12 cellular contexts compared by ENCODE assay signal in the genomic region with DNA sequence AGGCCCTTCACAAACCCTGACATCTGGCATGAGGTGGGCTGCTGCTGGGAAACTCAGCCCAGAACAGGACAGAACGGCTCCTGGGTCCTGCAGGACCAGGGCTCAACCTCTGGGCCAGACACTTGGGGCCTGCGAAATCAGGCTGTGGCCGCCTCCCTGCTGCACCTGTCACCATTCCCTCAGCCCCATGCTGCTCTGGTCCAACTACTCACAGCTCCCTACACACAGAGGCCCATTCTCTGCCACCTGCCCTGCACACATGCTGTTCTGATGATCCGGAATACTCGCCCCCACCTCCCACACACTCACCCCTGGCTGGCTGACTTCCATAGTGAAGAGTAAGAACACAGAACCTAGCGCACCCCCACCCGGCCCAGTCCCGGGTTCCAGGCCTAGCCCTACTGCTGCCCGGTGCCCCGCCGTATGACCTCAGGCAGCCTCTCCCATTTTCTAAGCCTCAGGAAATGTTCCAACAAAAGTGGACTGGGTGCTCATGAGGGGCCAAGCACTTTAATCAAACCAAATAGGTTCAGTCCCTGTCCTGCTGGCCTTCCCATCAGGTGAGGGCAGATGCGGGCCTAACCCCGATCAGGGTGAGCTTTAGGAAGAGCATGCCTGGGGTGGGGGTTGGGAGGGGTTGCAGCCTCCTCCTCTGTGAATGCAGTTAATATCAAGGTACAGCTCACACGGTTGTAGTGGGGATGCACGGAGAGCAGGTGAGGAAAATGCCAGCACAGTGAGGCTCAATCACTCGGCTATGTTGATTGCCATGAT. TPM values are rescaled to one million over a fixed set of nuclear protein-coding genes. Genes with fewer than 3 reads are reported as not detected.
A peak's percentile ranks its signal among the peaks of the same experiment; 100 is the strongest.
DNase-seq lines count a peak whose midpoint lies in the region; ATAC-seq, FAIRE-seq and TF ChIP-seq lines count a peak whose summit lies in the region.
"Had no signal": no experiment of that assay in that cellular context is flagged by ENCODE, and none has a peak within 500 bp of the region (broad histone marks: within the 10 kb centered on the region; RNA-seq: fewer than 3 reads in every experiment).

No MANE protein-coding gene starts in this region.

- H3K4me1 ChIP-seq in K562 (replicated peaks in 1 of 2; ENCODE audit: control insufficient read depth in 2 of 2, insufficient read depth in 2 of 2, low read length in 2 of 2) (peaks cover 43 to 73% of the 10 kb centered on the region in 2 experiments), urinary bladder (ENCODE audit: insufficient read depth) (no peaks in the 10 kb centered on the region)
- peaks cover 46 to 51% of the 10 kb centered on the region in 2 donors for H3K4me1 ChIP-seq in naive thymus-derived CD4-positive, alpha-beta T cell (ENCODE audit: control insufficient read depth in 2 of 2, insufficient read depth in 2 of 2, low read length in 2 of 2)

- no peak for TF ChIP-seq RAD21 in K562 (CRISPR knock-in tag; conservative IDR thresholded peaks at IDR 0.05 in 1 of 2, IDR thresholded peaks at IDR 0.05 in 1 of 2)

- peak overlapping the region; percentile 70 to 90 for H3K27ac Mint-ChIP-seq in activated naive CD4-positive, alpha-beta T cell treated with anti-CD3 and anti-CD28 coated beads, Interleukin-2, amount 50 U/mL, for 72 hours
- peak overlapping the region; percentile 63 to 99 (median 83) for H3K27ac Mint-ChIP-seq in naive thymus-derived CD4-positive, alpha-beta T cell

- H3K27ac ChIP-seq in K562 (ENCODE audit: extremely low read depth, low read depth, low read length), result no peak overlapping the region; the same call in 2 of the 3 replicates
- H3K27ac ChIP-seq in naive thymus-derived CD4-positive, alpha-beta T cell (ENCODE audit: low read depth, low read length), result peak overlapping the region; percentile 85
- H3K27ac ChIP-seq in urinary bladder (ENCODE audit: low read depth), result peak overlapping the region; percentile 3

- H3K4me2 ChIP-seq in K562 (ENCODE audit: insufficient read depth, low read length), result no peak overlapping the region

- in situ Hi-C loops in K562 (cut with MboI), result no loop called here
- in situ Hi-C loops in GM13977 (cut with MboI; ENCODE audit: low pct_unique_long_range_greater_than_20kb, low sequenced_read_pairs, unreplicated experiment), result no loop called here

- no peak for ATAC-seq in activated naive CD4-positive, alpha-beta T cell treated with anti-CD3 and anti-CD28 coated beads, Interleukin-2, amount 50 U/mL, for 72 hours
- no peak for ATAC-seq in K562
- ATAC-seq in naive thymus-derived CD4-positive, alpha-beta T cell, result no peak

- no peaks in the 10 kb centered on the region for H3K9me3 ChIP-seq in K562 (replicated peaks; ENCODE audit: control insufficient read depth, insufficient read depth, low read depth, low read length)
- no peaks in the 10 kb centered on the region for H3K9me3 ChIP-seq in naive thymus-derived CD4-positive, alpha-beta T cell (ENCODE audit: control insufficient read depth in 2 of 3, low read length in 3 of 3)

- H3K4me3 ChIP-seq in K562 (no peak overlapping the region), urinary bladder (ENCODE audit: low read depth, low read length) (no peak overlapping the region)
- H3K4me3 ChIP-seq in naive thymus-derived CD4-positive, alpha-beta T cell (ENCODE audit: low read length), result no peak overlapping the region

- H3K9me1 ChIP-seq in K562 (ENCODE audit: control insufficient read depth, insufficient read depth, low read length), result no peaks in the 10 kb centered on the region

- intact Hi-C loops in K562 (cut with micrococcal nuclease), result loop anchor here (5.0 kb wide), 1 partner anchor 62 kb away; no protein-coding TSS in a partner anchor
- intact Hi-C loops in naive thymus-derived CD4-positive, alpha-beta T cell (cut with micrococcal nuclease), result no loop called here

- CTCF ChIA-PET in K562 (lab: Yijun Ruan, JAX; ENCODE audit: low intra/inter-chr PET ratio), result no interaction called here
- CTCF ChIA-PET in naive thymus-derived CD4-positive, alpha-beta T cell (lab: Charles Lee), result interaction anchor here (0.6 to 5.0 kb wide), 4 partner anchors 20 to 98 kb away, joined by 3 to 41 read pairs (median 4); no protein-coding TSS in a partner anchor

- TF ChIP-seq EP300 in K562 (IDR thresholded peaks at IDR 0.05; ENCODE audit: low read length), result no peak

- no peaks in the 10 kb centered on the region for H3K27me3 Mint-ChIP-seq in naive thymus-derived CD4-positive, alpha-beta T cell

- no peaks in the 10 kb centered on the region for H3K9me3 Mint-ChIP-seq in activated naive CD4-positive, alpha-beta T cell treated with anti-CD3 and anti-CD28 coated beads, Interleukin-2, amount 50 U/mL, for 72 hours
- H3K9me3 Mint-ChIP-seq in naive thymus-derived CD4-positive, alpha-beta T cell, result peaks cover 0 to 1% (median 0%) of the 10 kb centered on the region in 11 donors

- no peak for TF ChIP-seq CTCF in K562 (IDR thresholded peaks at IDR 0.05 in 2 of 3, conservative IDR thresholded peaks at IDR 0.05 in 1 of 3; ENCODE audit: insufficient read depth in 2 of 3, low read depth in 1 of 3, low read length in 3 of 3)
- no peak for TF ChIP-seq CTCF in GM13977 (IDR thresholded peaks at IDR 0.05; ENCODE audit: extremely low read depth, insufficient read depth, missing control alignments)

- peak overlapping the region in 7 of 10 donors; percentile 11 to 72 (median 38) for H3K4me3 Mint-ChIP-seq in naive thymus-derived CD4-positive, alpha-beta T cell

- peaks cover 8 to 11% of the 10 kb centered on the region in 2 donors for H3K36me3 Mint-ChIP-seq in activated naive CD4-positive, alpha-beta T cell treated with anti-CD3 and anti-CD28 coated beads, Interleukin-2, amount 50 U/mL, for 72 hours
- H3K36me3 Mint-ChIP-seq in naive thymus-derived CD4-positive, alpha-beta T cell, result peaks cover 0 to 20% (median 0%) of the 10 kb centered on the region in 5 donors

- H4K20me1 ChIP-seq in K562 (replicated peaks; ENCODE audit: control insufficient read depth, insufficient read depth, low read length), result peaks cover 15% of the 10 kb centered on the region; the same call in 1 of the 2 replicates

- no peak overlapping the region for H2AFZ ChIP-seq in K562 (ENCODE audit: low read depth, low read length)

- POLR2A ChIA-PET in K562 (lab: Yijun Ruan, JAX), result interaction anchor here (0.5 to 3.4 kb wide), 6 partner anchors 11 to 114 kb away, joined by 3 to 16 read pairs (median 4); no protein-coding TSS in a partner anchor
- POLR2A ChIA-PET in naive thymus-derived CD4-positive, alpha-beta T cell (lab: Charles Lee), result interaction anchor here (0.6 to 12.6 kb wide), 5 partner anchors 15 to 64 kb away, joined by 3 to 131 read pairs (median 3); partner anchors contain the start of gene UBE2V1

- TSS peak; percentile 15 for BruUV-seq in K562 (replicated peaks; lab: Mats Ljungman, UMichigan)

- peaks cover 75% of the 10 kb centered on the region for H3K79me2 ChIP-seq in K562 (ENCODE audit: control insufficient read depth, insufficient read depth, low read length)

- 91% methylated on average over 13 of the region's 16 CpGs for WGBS in K562 (ENCODE audit: insufficient coverage, low coverage, missing lambda C conversion rate)
- 81% methylated on average over 16 of the region's 16 CpGs for WGBS in urinary bladder

- FAIRE-seq in K562 (lab: Jason Lieb, UNC), result peak; percentile 26
- FAIRE-seq: islet of Langerhans had no signal

- no peak for TF ChIP-seq POLR2A in K562 (conservative IDR thresholded peaks at IDR 0.05)

- H3K4me1 Mint-ChIP-seq in naive thymus-derived CD4-positive, alpha-beta T cell, result peaks cover 63 to 83% (median 76%) of the 10 kb centered on the region in 7 donors

- peak overlapping the region in 1 of 2 experiments; percentile 72; a peak in 2 of 4 replicates for H3K9ac ChIP-seq in K562 (ENCODE audit: insufficient read depth in 1 of 2, low read depth in 2 of 2, low read length in 2 of 2)

- H3K36me3 ChIP-seq in K562 (ENCODE audit: control insufficient read depth, insufficient read depth, low read length), result peaks cover 58% of the 10 kb centered on the region; the same call in 2 of the 3 replicates
- peaks cover 0 to 19% (median 0%) of the 10 kb centered on the region in 3 experiments for H3K36me3 ChIP-seq in naive thymus-derived CD4-positive, alpha-beta T cell (ENCODE audit: control insufficient read depth in 2 of 3, insufficient read depth in 3 of 3, low read length in 3 of 3)
- no peaks in the 10 kb centered on the region for H3K36me3 ChIP-seq in urinary bladder (ENCODE audit: insufficient read depth)

- no peaks in the 10 kb centered on the region for H3K27me3 ChIP-seq in K562 (ENCODE audit: control insufficient read depth in 2 of 2, insufficient read depth in 2 of 2, low read length in 2 of 2)
- H3K27me3 ChIP-seq in naive thymus-derived CD4-positive, alpha-beta T cell (ENCODE audit: control insufficient read depth in 2 of 2, insufficient read depth in 2 of 2, low read length in 2 of 2), result no peaks in the 10 kb centered on the region

- DNase-seq in activated naive CD4-positive, alpha-beta T cell treated with anti-CD3 and anti-CD28 coated beads, Interleukin-2, amount 50 U/mL, for 72 hours (ENCODE audit: low spot score in 2 of 2), result no peak
- DNase-seq in activated naive CD4-positive, alpha-beta T cell (lab: John Stamatoyannopoulos, UW), result no peak
- DNase-seq in K562 (ENCODE audit: extremely low read depth in 1 of 4, low spot score in 3 of 4), result no peak
- DNase-seq in naive thymus-derived CD4-positive, alpha-beta T cell, result no peak
- no peak for DNase-seq in stimulated activated CD4-positive, alpha-beta T cell treated with anti-CD3 and anti-CD28 coated beads, Interleukin-15, amount 100 ng/mL, for 24 hours
- DNase-seq in AG08395 (ENCODE audit: low spot score), result no peak
- DNase-seq in GM13977 (ENCODE audit: low spot score), result no peak
- DNase-seq: amniotic stem cell, erythroblast, NCI-H2029 treated with DMSO at 0.1 percent for 48 hours had no signal

RNA-seq across cellular contexts. Expression of gene PEDS1, which starts 3.9 kb away (rescaled TPM):
- 10 to 100 TPM; 14.8 to 21.2 TPM for total RNA-seq in activated naive CD4-positive, alpha-beta T cell treated with anti-CD3 and anti-CD28 coated beads, Interleukin-2, amount 50 U/mL, for 72 hours
- 13.1 and 31.5 TPM in 2 replicates for total RNA-seq in K562 (2011; cell fraction: chromatin; rRNA removed; ENCODE audit: low replicate concordance)
- 28.4 and 33.9 TPM in 2 replicates for total RNA-seq in K562 (2011; cell fraction: nucleolus; rRNA removed)
- 33.6 and 54.6 TPM in 2 replicates for total RNA-seq in K562 (2011; cell fraction: nucleoplasm; rRNA removed)
- total RNA-seq in K562 (2014; rRNA removed) (32.8 and 43.9 TPM in 2 replicates), K562 (2014; rRNA removed; fragmentation: Illumina TruSeq; extraction: Trizol) (11.4 and 17.1 TPM in 2 replicates), K562 (2015; rRNA removed; fragmentation: Illumina TruSeq; extraction: Trizol) (24.7 and 24.9 TPM in 2 replicates), K562 (2021) (28.0 and 28.5 TPM in 2 replicates), urinary bladder (9.9 TPM)
- polyA plus RNA-seq in K562 (2011; rRNA removed) (23.6 and 53.8 TPM in 2 replicates), K562 (2014; fragmentation: Illumina TruSeq; extraction: Trizol) (38.5 and 40.3 TPM in 2 replicates), K562 (2014; fragmentation: Nextera tagmentation; extraction: Ambion mirVana) (1 to 10 TPM; 2.9 to 3.9 TPM), K562 (2014; rRNA removed) (24.2 and 29.4 TPM in 2 replicates), urinary bladder (54.2 TPM)
- polyA plus RNA-seq in K562 (2011; cell fraction: cytosol; rRNA removed), result 65.7 and 87.4 TPM in 2 replicates
- polyA plus RNA-seq in K562 (2011; cell fraction: nucleus; rRNA removed), result 22.6 and 23.4 TPM in 2 replicates
- 24.6 and 36.8 TPM in 2 replicates for polyA plus RNA-seq in K562 (2012)
- 33.6 and 49.2 TPM in 2 replicates for polyA minus RNA-seq in K562 (2011; rRNA and poly(A)+ RNA removed)
- 34.3 and 45.2 TPM in 2 replicates for polyA minus RNA-seq in K562 (2011; cell fraction: cytosol; rRNA and poly(A)+ RNA removed)
- 4.0 and 5.9 TPM in 2 replicates for polyA minus RNA-seq in K562 (2011; cell fraction: nucleus; rRNA and poly(A)+ RNA removed)
- 10 to 100 TPM; 16.0 to 27.6 (median 20.8) TPM for total RNA-seq in naive thymus-derived CD4-positive, alpha-beta T cell
- 10 to 100 TPM; 18.1 to 29.3 TPM for polyA plus RNA-seq in naive thymus-derived CD4-positive, alpha-beta T cell

RNA-seq across cellular contexts. Expression of gene UBE2V1, which starts 36.7 kb away (rescaled TPM):
- 100 to 1,000 TPM; 152 to 221 TPM for total RNA-seq in activated naive CD4-positive, alpha-beta T cell treated with anti-CD3 and anti-CD28 coated beads, Interleukin-2, amount 50 U/mL, for 72 hours
- 218 and 364 TPM in 2 replicates for total RNA-seq in K562 (2011; cell fraction: chromatin; rRNA removed; ENCODE audit: low replicate concordance)
- 115 and 134 TPM in 2 replicates for total RNA-seq in K562 (2011; cell fraction: nucleolus; rRNA removed)
- 295 and 429 TPM in 2 replicates for total RNA-seq in K562 (2011; cell fraction: nucleoplasm; rRNA removed)
- total RNA-seq in K562 (2014; rRNA removed) (62.8 and 94.6 TPM in 2 replicates), K562 (2014; rRNA removed; fragmentation: Illumina TruSeq; extraction: Trizol) (93.0 and 107 TPM in 2 replicates), K562 (2015; rRNA removed; fragmentation: Illumina TruSeq; extraction: Trizol) (93.5 and 94.9 TPM in 2 replicates), K562 (2021) (113 and 119 TPM in 2 replicates), urinary bladder (74.0 TPM)
- polyA plus RNA-seq in K562 (2011; rRNA removed) (112 and 129 TPM in 2 replicates), K562 (2014; fragmentation: Illumina TruSeq; extraction: Trizol) (237 and 271 TPM in 2 replicates), K562 (2014; fragmentation: Nextera tagmentation; extraction: Ambion mirVana) (100 to 1,000 TPM; 145 to 357 TPM), K562 (2014; rRNA removed) (146 and 170 TPM in 2 replicates), urinary bladder (85.7 TPM)
- 77.3 and 148 TPM in 2 replicates for polyA plus RNA-seq in K562 (2011; cell fraction: cytosol; rRNA removed)
- polyA plus RNA-seq in K562 (2011; cell fraction: nucleus; rRNA removed), result 118 and 127 TPM in 2 replicates
- 139 and 160 TPM in 2 replicates for polyA plus RNA-seq in K562 (2012)
- 132 and 142 TPM in 2 replicates for polyA minus RNA-seq in K562 (2011; rRNA and poly(A)+ RNA removed)
- 41.7 and 44.1 TPM in 2 replicates for polyA minus RNA-seq in K562 (2011; cell fraction: cytosol; rRNA and poly(A)+ RNA removed)
- 67.2 and 111 TPM in 2 replicates for polyA minus RNA-seq in K562 (2011; cell fraction: nucleus; rRNA and poly(A)+ RNA removed)
- total RNA-seq in naive thymus-derived CD4-positive, alpha-beta T cell, result 100 to 1,000 TPM; 131 to 167 (median 140) TPM
- polyA plus RNA-seq in naive thymus-derived CD4-positive, alpha-beta T cell, result 100 to 1,000 TPM; 128 to 134 TPM

RNA-seq across cellular contexts. Expression of gene CEBPB, which starts 41.0 kb away (rescaled TPM):
- 10 to 100 TPM; 29.0 to 50.9 TPM for total RNA-seq in activated naive CD4-positive, alpha-beta T cell treated with anti-CD3 and anti-CD28 coated beads, Interleukin-2, amount 50 U/mL, for 72 hours
- total RNA-seq in K562 (2011; cell fraction: chromatin; rRNA removed; ENCODE audit: low replicate concordance), result 3.3 and 9.2 TPM in 2 replicates
- total RNA-seq in K562 (2011; cell fraction: nucleolus; rRNA removed), result 18.3 and 19.3 TPM in 2 replicates
- total RNA-seq in K562 (2011; cell fraction: nucleoplasm; rRNA removed), result 8.7 and 9.0 TPM in 2 replicates
- total RNA-seq in K562 (2014; rRNA removed) (41.7 and 51.5 TPM in 2 replicates), K562 (2014; rRNA removed; fragmentation: Illumina TruSeq; extraction: Trizol) (8.1 and 8.3 TPM in 2 replicates), K562 (2015; rRNA removed; fragmentation: Illumina TruSeq; extraction: Trizol) (5.7 and 6.6 TPM in 2 replicates), K562 (2021) (68.2 and 72.6 TPM in 2 replicates), urinary bladder (13.1 TPM)
- polyA plus RNA-seq in K562 (2011; rRNA removed) (7.8 and 10.8 TPM in 2 replicates), K562 (2014; fragmentation: Illumina TruSeq; extraction: Trizol) (4.6 and 6.8 TPM in 2 replicates), K562 (2014; fragmentation: Nextera tagmentation; extraction: Ambion mirVana) (1 to 10 TPM; 1.2 to 1.5 TPM), K562 (2014; rRNA removed) (47.7 and 57.9 TPM in 2 replicates), urinary bladder (76.6 TPM)
- 12.1 and 32.2 TPM in 2 replicates for polyA plus RNA-seq in K562 (2011; cell fraction: cytosol; rRNA removed)
- 15.5 and 18.1 TPM in 2 replicates for polyA plus RNA-seq in K562 (2011; cell fraction: nucleus; rRNA removed)
- 16.9 and 44.3 TPM in 2 replicates for polyA plus RNA-seq in K562 (2012)
- 1.3 and 1.5 TPM in 2 replicates for polyA minus RNA-seq in K562 (2011; rRNA and poly(A)+ RNA removed)
- 10.1 and 19.9 TPM in 2 replicates for polyA minus RNA-seq in K562 (2011; cell fraction: cytosol; rRNA and poly(A)+ RNA removed)
- 9.3 and 11.7 TPM in 2 replicates for polyA minus RNA-seq in K562 (2011; cell fraction: nucleus; rRNA and poly(A)+ RNA removed)
- total RNA-seq in naive thymus-derived CD4-positive, alpha-beta T cell, result 100 to 1,000 TPM in 1 of 5 experiments, 10 to 100 TPM in 4; 27.8 to 201 (median 40.9) TPM
- polyA plus RNA-seq in naive thymus-derived CD4-positive, alpha-beta T cell, result 10 to 100 TPM; 12.8 to 14.4 TPM
